Comparison of ENCODE assay signal across 33 cellular contexts in genomic region chr11:105372214-105372613, GRCh38.
"Had no signal": no experiment of that assay in that cellular context is flagged by ENCODE, and none has a peak within 500 bp of the region (broad histone marks: within the 10 kb centered on the region; RNA-seq: fewer than 3 reads in every experiment).

No MANE protein-coding gene starts in this region.

- H3K4me3 ChIP-seq: adrenal gland, body of pancreas, cardiac muscle cell, coronary artery, left lung, lower lobe of right lung, pancreas, psoas muscle, sigmoid colon, stomach, thyroid gland, upper lobe of left lung, vagina had no signal

- DNase-seq: activated CD4-positive, alpha-beta T cell treated with anti-CD3 and anti-CD28 coated beads for 48 hours; activated CD4-positive, alpha-beta T cell treated with anti-CD3 and anti-CD28 coated beads, Interleukin-2, amount 50 U/mL, for 48 hours; activated CD8-positive, alpha-beta memory T cell treated with anti-CD3 and anti-CD28 coated beads for 24 hours; activated effector memory CD4-positive, alpha-beta T cell treated with Interleukin-2 at 50 U/mL for 16 hours; activated naive CD4-positive, alpha-beta T cell treated with Interleukin-2 at 50 U/mL for 16 hours; activated naive CD8-positive, alpha-beta T cell treated with anti-CD3 and anti-CD28 coated beads for 36 hours; adrenal gland; aorta; body of pancreas; cerebellar nuclear complex; effector memory CD8-positive, alpha-beta T cell; foreskin melanocyte; left lung; lower lobe of right lung; nucleus accumbens; pancreas; psoas muscle; sigmoid colon; small intestine; stimulated activated CD4-positive, alpha-beta T cell treated with anti-CD3 and anti-CD28 coated beads, Interleukin-15, amount 100 ng/mL, for 24 hours; stimulated activated CD4-positive, alpha-beta T cell treated with anti-CD3 and anti-CD28 coated beads, Interleukin-2, amount 100 ng/mL, for 24 hours; stimulated activated naive B cell treated with anti-CD40 and anti-IgM and Interleukin-4, amounts not matched to agents 10 μg/mL and 1 μg/mL and 100 μg/mL, for 72 hours; stomach; T-helper 9 cell; thyroid gland; upper lobe of left lung; WERI-Rb-1 had no signal

- ATAC-seq: activated CD4-positive, CD25-positive, alpha-beta regulatory T cell treated with anti-CD3 and anti-CD28 coated beads, Interleukin-2, amount 50 U/mL, for 24 hours; body of pancreas; effector memory CD8-positive, alpha-beta T cell; esophagus mucosa; left lung; lower lobe of right lung; pancreas; psoas muscle; stimulated activated naive B cell treated with anti-CD40 and anti-IgM and Interleukin-4, amounts not matched to agents 10 μg/mL and 1 μg/mL and 100 μg/mL, for 72 hours had no signal

- H3K4me1 ChIP-seq: adrenal gland, left lung, lower lobe of right lung, psoas muscle, sigmoid colon, stomach, thyroid gland, upper lobe of left lung, vagina had no signal

- FAIRE-seq: pancreas, TTC549 had no signal

- H3K27me3 ChIP-seq: adrenal gland, body of pancreas, cardiac muscle cell, left lung, pancreas, sigmoid colon, stomach, thyroid gland, upper lobe of left lung, vagina had no signal

- H3K9me3 ChIP-seq: adrenal gland, body of pancreas, pancreas, psoas muscle, thyroid gland had no signal

- H3K27ac ChIP-seq: adrenal gland, body of pancreas, cardiac muscle cell, coronary artery, left lung, lower lobe of right lung, pancreas, psoas muscle, sigmoid colon, stomach, thyroid gland, upper lobe of left lung, vagina, WERI-Rb-1 had no signal

- H3K36me3 ChIP-seq: adrenal gland, cardiac muscle cell, left lung, lower lobe of right lung, pancreas, sigmoid colon, stomach, thyroid gland, upper lobe of left lung, vagina, WERI-Rb-1 had no signal
